ENCODE assay signal across 23 cellular contexts in the genomic region with DNA sequence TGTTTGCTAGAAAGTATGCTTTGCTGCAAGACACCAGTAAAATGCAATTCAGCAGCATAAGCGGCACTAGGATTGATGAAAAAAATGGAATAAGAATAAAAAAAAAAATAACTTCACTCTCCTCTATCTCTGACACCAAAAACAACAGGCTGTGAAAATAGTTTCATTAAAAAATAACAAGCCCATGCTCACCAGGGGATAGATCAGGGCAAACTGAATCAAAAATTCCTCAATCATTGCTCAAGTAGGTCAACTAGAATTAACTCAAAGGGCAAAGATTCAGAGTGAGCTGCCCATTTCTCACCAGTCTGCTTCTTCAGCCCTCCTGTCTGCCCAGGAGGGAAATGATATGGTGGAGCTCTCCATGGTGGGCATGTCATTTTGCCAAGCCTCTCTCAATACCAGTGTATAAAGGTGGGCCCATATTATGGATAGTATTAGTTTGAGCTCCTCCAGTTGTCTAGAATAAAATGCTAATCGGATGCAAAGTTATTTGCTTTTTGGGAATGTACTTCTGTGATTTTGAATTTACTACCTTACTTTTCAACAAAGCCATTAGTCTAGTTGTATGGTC.
DNase-seq lines count a peak whose midpoint lies in the region; ATAC-seq and TF ChIP-seq lines count a peak whose summit lies in the region.
"Had no signal": no experiment of that assay in that cellular context is flagged by ENCODE, and none has a peak within 500 bp of the region (broad histone marks: within the 10 kb centered on the region; RNA-seq: fewer than 3 reads in every experiment).

No MANE protein-coding gene starts in this region.

- no peaks in the 10 kb centered on the region for H3K36me3 Mint-ChIP-seq in chondrocyte (ENCODE audit: low read depth)
- H3K36me3 Mint-ChIP-seq: CD4-positive, alpha-beta memory T cell had no signal

- no peaks in the 10 kb centered on the region for H3K4me1 ChIP-seq in lower lobe of right lung

- peaks cover 32% of the 10 kb centered on the region for H3K4me1 Mint-ChIP-seq in chondrocyte (ENCODE audit: low read depth)
- H3K4me1 Mint-ChIP-seq: CD4-positive, alpha-beta memory T cell had no signal

- H3K4me3 Mint-ChIP-seq in chondrocyte (ENCODE audit: unreplicated experiment) = no peak overlapping the region
- H3K4me3 Mint-ChIP-seq: CD4-positive, alpha-beta memory T cell; H9 had no signal

- no peaks in the 10 kb centered on the region for H3K9me3 Mint-ChIP-seq in chondrocyte (ENCODE audit: low read depth)
- H3K9me3 Mint-ChIP-seq: H9 had no signal

- TF ChIP-seq EP300 in Ishikawa (IDR thresholded peaks at IDR 0.05; ENCODE audit: borderline replicate concordance) = no peak

- no peaks in the 10 kb centered on the region for H3K27me3 Mint-ChIP-seq in chondrocyte (ENCODE audit: low read depth)

- no peak for TF ChIP-seq RAD21 in Ishikawa (IDR thresholded peaks at IDR 0.05; ENCODE audit: low read depth)

- H3K27me3 ChIP-seq in lower lobe of right lung (ENCODE audit: low read depth) = no peaks in the 10 kb centered on the region

- no peak overlapping the region for H3K4me3 ChIP-seq in lower lobe of right lung
- H3K4me3 ChIP-seq: GM23248 had no signal

- no peaks in the 10 kb centered on the region for H3K36me3 ChIP-seq in lower lobe of right lung

- peak overlapping the region; percentile 33 for H3K27ac Mint-ChIP-seq in chondrocyte (ENCODE audit: unreplicated experiment)
- H3K27ac Mint-ChIP-seq: CD4-positive, alpha-beta memory T cell; H9 had no signal

- intact Hi-C loops in posterior vena cava (cut with DNase I) (no loop called here), lower lobe of right lung (cut with DNase I) (no loop called here)

- ATAC-seq in lower lobe of right lung = no peak
- ATAC-seq: Panc1 had no signal

- TF ChIP-seq CTCF in chondrocyte (IDR thresholded peaks at IDR 0.05) (no peak), lower lobe of right lung (IDR thresholded peaks at IDR 0.05) (no peak)

- no peaks in the 10 kb centered on the region for H3K9me3 ChIP-seq in lower lobe of right lung

- H3K27ac ChIP-seq in lower lobe of right lung = no peak overlapping the region
- H3K27ac ChIP-seq: GM23248, RWPE1 had no signal

- DNase-seq in chondrocyte (ENCODE audit: low spot score) (no peak), renal cortical epithelial cell (ENCODE audit: low read depth) (peak; percentile 34), posterior vena cava (ENCODE audit: low spot score) (no peak), SKM-1 (lab: John Stamatoyannopoulos, UW; ENCODE audit: unreplicated experiment) (no peak), NCI-H2227 treated with DMSO at 0.1 percent for 48 hours (lab: John Stamatoyannopoulos, UW) (no peak), lower lobe of right lung (no peak)
- DNase-seq: C1 segment of cervical spinal cord; CD4-positive, alpha-beta memory T cell; COR-L47; DMS53; GM23248; H9; KBM-7; MV-4-11; NCI-H1105 treated with DMSO at 0.1 percent for 48 hours; NCI-H146; NCI-H1930; NCI-H2107; NCI-H526 treated with DMSO at 0.1 percent for 48 hours; SHP77 treated with DMSO at 0.1 percent for 48 hours had no signal

TF ChIP-seq in Ishikawa, 13 proteins besides CTCF, POLR2A, EP300 and RAD21:
- no peak for TF ChIP-seq YY1 (IDR thresholded peaks at IDR 0.05; ENCODE audit: low read depth)
- TF ChIP-seq, protein P1, sequence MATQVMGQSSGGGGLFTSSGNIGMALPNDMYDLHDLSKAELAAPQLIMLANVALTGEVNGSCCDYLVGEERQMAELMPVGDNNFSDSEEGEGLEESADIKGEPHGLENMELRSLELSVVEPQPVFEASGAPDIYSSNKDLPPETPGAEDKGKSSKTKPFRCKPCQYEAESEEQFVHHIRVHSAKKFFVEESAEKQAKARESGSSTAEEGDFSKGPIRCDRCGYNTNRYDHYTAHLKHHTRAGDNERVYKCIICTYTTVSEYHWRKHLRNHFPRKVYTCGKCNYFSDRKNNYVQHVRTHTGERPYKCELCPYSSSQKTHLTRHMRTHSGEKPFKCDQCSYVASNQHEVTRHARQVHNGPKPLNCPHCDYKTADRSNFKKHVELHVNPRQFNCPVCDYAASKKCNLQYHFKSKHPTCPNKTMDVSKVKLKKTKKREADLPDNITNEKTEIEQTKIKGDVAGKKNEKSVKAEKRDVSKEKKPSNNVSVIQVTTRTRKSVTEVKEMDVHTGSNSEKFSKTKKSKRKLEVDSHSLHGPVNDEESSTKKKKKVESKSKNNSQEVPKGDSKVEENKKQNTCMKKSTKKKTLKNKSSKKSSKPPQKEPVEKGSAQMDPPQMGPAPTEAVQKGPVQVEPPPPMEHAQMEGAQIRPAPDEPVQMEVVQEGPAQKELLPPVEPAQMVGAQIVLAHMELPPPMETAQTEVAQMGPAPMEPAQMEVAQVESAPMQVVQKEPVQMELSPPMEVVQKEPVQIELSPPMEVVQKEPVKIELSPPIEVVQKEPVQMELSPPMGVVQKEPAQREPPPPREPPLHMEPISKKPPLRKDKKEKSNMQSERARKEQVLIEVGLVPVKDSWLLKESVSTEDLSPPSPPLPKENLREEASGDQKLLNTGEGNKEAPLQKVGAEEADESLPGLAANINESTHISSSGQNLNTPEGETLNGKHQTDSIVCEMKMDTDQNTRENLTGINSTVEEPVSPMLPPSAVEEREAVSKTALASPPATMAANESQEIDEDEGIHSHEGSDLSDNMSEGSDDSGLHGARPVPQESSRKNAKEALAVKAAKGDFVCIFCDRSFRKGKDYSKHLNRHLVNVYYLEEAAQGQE (IDR thresholded peaks at IDR 0.05; ENCODE audit: low read depth) = peak; percentile 74
TF ChIP-seq in Ishikawa: peak in this region for 1.
